In genomic region chr14:55071870-55072640, GRCh38 we compare ENCODE assay signal across 8 cellular contexts. TPM values are rescaled to one million over a fixed set of nuclear protein-coding genes. Genes with fewer than 3 reads are reported as not detected.
A peak's percentile ranks its signal among the peaks of the same experiment; 100 is the strongest.
DNase-seq lines count a peak whose midpoint lies in the region; ATAC-seq and TF ChIP-seq lines count a peak whose summit lies in the region.

No MANE protein-coding gene starts in this region.

- H3K9ac ChIP-seq in colonic mucosa (ENCODE audit: low read depth in 2 of 2, low read length in 2 of 2) = no peak overlapping the region

- no peaks in the 10 kb centered on the region for H3K27me3 ChIP-seq in gastroesophageal sphincter
- H3K27me3 ChIP-seq in colonic mucosa = no peaks in the 10 kb centered on the region

- WGBS in gastroesophageal sphincter (ENCODE audit: low coverage in 1 of 2), 2 donors = 6% methylated on average over 10 of the region's 10 CpGs

- peak; percentile 39 for ATAC-seq in GM19328 (IDR thresholded peaks at IDR 0.05; ENCODE audit: unreplicated experiment)
- peak; percentile 41 for ATAC-seq in HG03457 (IDR thresholded peaks at IDR 0.05; ENCODE audit: unreplicated experiment)
- ATAC-seq in activated T-cell treated with anti-CD3 and anti-CD28 coated beads, Interleukin-2, amount 50 U/mL, for 72 hours (replicated peaks in 1 of 2) = peak; percentile 90 to 94
- peak; percentile 80 for ATAC-seq in gastroesophageal sphincter

- no peak for TF ChIP-seq POLR2A in gastroesophageal sphincter (IDR thresholded peaks at IDR 0.05)

- intact Hi-C loops in colonic mucosa (cut with DNase I) = no loop called here

- TF ChIP-seq CTCF in gastroesophageal sphincter (IDR thresholded peaks at IDR 0.05) (no peak), colonic mucosa (IDR thresholded peaks at IDR 0.05) (no peak)

- peaks cover 38% of the 10 kb centered on the region for H3K4me1 Mint-ChIP-seq in activated T-cell treated with anti-CD3 and anti-CD28 coated beads, Interleukin-2, amount 50 U/mL, for 72 hours (ENCODE audit: low read depth)

- in situ Hi-C loops in Caki2 (cut with HindIII; ENCODE audit: low pct_unique_long_range_greater_than_20kb, low sequenced_read_pairs) = no loop called here

- DNase-seq in Caki2 (ENCODE audit: low read depth) = peak; percentile 78
- peak; percentile 43 to 51 for DNase-seq in activated T-cell treated with anti-CD3 and anti-CD28 coated beads, Interleukin-2, amount 50 U/mL, for 72 hours
- peak; percentile 44 for DNase-seq in retina
- no peak for DNase-seq in colonic mucosa
- DNase-seq in SKM-1 (lab: John Stamatoyannopoulos, UW; ENCODE audit: unreplicated experiment) = no peak

- H3K36me3 ChIP-seq in gastroesophageal sphincter = no peaks in the 10 kb centered on the region
- no peaks in the 10 kb centered on the region for H3K36me3 ChIP-seq in colonic mucosa

- H3K9me3 ChIP-seq in gastroesophageal sphincter = no peaks in the 10 kb centered on the region
- H3K9me3 ChIP-seq in colonic mucosa = no peaks in the 10 kb centered on the region

- H3K27ac Mint-ChIP-seq in activated T-cell treated with anti-CD3 and anti-CD28 coated beads, Interleukin-2, amount 50 U/mL, for 72 hours = peak overlapping the region; percentile 61

- no peaks in the 10 kb centered on the region for H3K9me3 Mint-ChIP-seq in activated T-cell treated with anti-CD3 and anti-CD28 coated beads, Interleukin-2, amount 50 U/mL, for 72 hours

- H3K36me3 Mint-ChIP-seq in activated T-cell treated with anti-CD3 and anti-CD28 coated beads, Interleukin-2, amount 50 U/mL, for 72 hours (ENCODE audit: insufficient read depth in 2 of 2) = no peaks in the 10 kb centered on the region

- no peaks in the 10 kb centered on the region for H3K27me3 Mint-ChIP-seq in activated T-cell treated with anti-CD3 and anti-CD28 coated beads, Interleukin-2, amount 50 U/mL, for 72 hours (ENCODE audit: low read depth)

- peaks cover 5 to 47% (median 6%) of the 10 kb centered on the region in 3 donors for H3K4me1 ChIP-seq in gastroesophageal sphincter
- H3K4me1 ChIP-seq in colonic mucosa = no peaks in the 10 kb centered on the region

- H3K4me3 ChIP-seq in gastroesophageal sphincter (peak overlapping the region in 1 of 2 donors; percentile 17), colonic mucosa (no peak overlapping the region)

- peak overlapping the region; percentile 81 to 87 (median 86) for H3K27ac ChIP-seq in gastroesophageal sphincter
- H3K27ac ChIP-seq in colonic mucosa = no peak overlapping the region

- H3K4me3 Mint-ChIP-seq in activated T-cell treated with anti-CD3 and anti-CD28 coated beads, Interleukin-2, amount 50 U/mL, for 72 hours = peak overlapping the region; percentile 37 to 66

- TF ChIP-seq EP300 in gastroesophageal sphincter (IDR thresholded peaks at IDR 0.05) = no peak

RNA-seq across cellular contexts. Expression of gene MAPK1IP1L, which starts 20.6 kb away (rescaled TPM):
- 18.9 and 46.6 TPM in 2 replicates for total RNA-seq in Caki2 (2014; rRNA removed; shearing (Covaris generic); ENCODE audit: low replicate concordance)
- 10 to 100 TPM; 90.9 to 91.4 TPM for total RNA-seq in activated T-cell treated with anti-CD3 and anti-CD28 coated beads, Interleukin-2, amount 50 U/mL, for 72 hours
- total RNA-seq in gastroesophageal sphincter = 10 to 100 TPM; 65.5 to 92.3 (median 73.5) TPM
- 10 to 100 TPM; 79.8 to 83.2 TPM for total RNA-seq in colonic mucosa

RNA-seq across cellular contexts. Expression of gene SOCS4, which starts 45.0 kb away (rescaled TPM):
- total RNA-seq in Caki2 (2014; rRNA removed; shearing (Covaris generic); ENCODE audit: low replicate concordance) = 3.6 and 4.7 TPM in 2 replicates
- 10 to 100 TPM; 25.9 to 27.0 TPM for total RNA-seq in activated T-cell treated with anti-CD3 and anti-CD28 coated beads, Interleukin-2, amount 50 U/mL, for 72 hours
- total RNA-seq in gastroesophageal sphincter (10 to 100 TPM; 25.4 to 45.0 (median 37.9) TPM), colonic mucosa (10 to 100 TPM; 15.9 to 23.7 TPM)

RNA-seq across cellular contexts. Expression of gene WDHD1, which starts 45.2 kb away (rescaled TPM):
- total RNA-seq in Caki2 (2014; rRNA removed; shearing (Covaris generic); ENCODE audit: low replicate concordance) = 6.3 and 10.0 TPM in 2 replicates
- 10 to 100 TPM; 43.7 to 50.7 TPM for total RNA-seq in activated T-cell treated with anti-CD3 and anti-CD28 coated beads, Interleukin-2, amount 50 U/mL, for 72 hours
- total RNA-seq in gastroesophageal sphincter = 1 to 10 TPM in 2 of 4 donors, under 1 TPM in 2; 0.47 to 5.3 (median 2.2) TPM
- total RNA-seq in colonic mucosa = 10 to 100 TPM in 1 of 2 donors, 1 to 10 TPM in 1; 5.8 to 22.6 TPM

RNA-seq across cellular contexts. Expression of gene LGALS3, which starts 57.0 kb away (rescaled TPM):
- total RNA-seq in Caki2 (2014; rRNA removed; shearing (Covaris generic); ENCODE audit: low replicate concordance) = 246 and 274 TPM in 2 replicates
- total RNA-seq in activated T-cell treated with anti-CD3 and anti-CD28 coated beads, Interleukin-2, amount 50 U/mL, for 72 hours = 10 to 100 TPM; 13.9 to 22.3 TPM
- total RNA-seq in gastroesophageal sphincter = 100 to 1,000 TPM; 253 to 467 (median 361) TPM
- total RNA-seq in colonic mucosa = 1,000 to 10,000 TPM; 1,592 to 1,798 TPM

Comparison
In these comparisons a context has a peak if more than half of its experiments do, and no peak if none do; other contexts are left out.
1. DNase-seq: peak in Caki2 (single experiment), activated T-cell treated with anti-CD3 and anti-CD28 coated beads, Interleukin-2, amount 50 U/mL, for 72 hours (2 of 2) and retina (single experiment); none in colonic mucosa (single experiment) and SKM-1 (single experiment).
2. ATAC-seq: peak in every context shown above with its lines; median percentile 92 in activated T-cell treated with anti-CD3 and anti-CD28 coated beads, Interleukin-2, amount 50 U/mL, for 72 hours; 80 in gastroesophageal sphincter; 41 in HG03457; 39 in GM19328.